8 cellular contexts compared by ENCODE assay signal in the genomic region with DNA sequence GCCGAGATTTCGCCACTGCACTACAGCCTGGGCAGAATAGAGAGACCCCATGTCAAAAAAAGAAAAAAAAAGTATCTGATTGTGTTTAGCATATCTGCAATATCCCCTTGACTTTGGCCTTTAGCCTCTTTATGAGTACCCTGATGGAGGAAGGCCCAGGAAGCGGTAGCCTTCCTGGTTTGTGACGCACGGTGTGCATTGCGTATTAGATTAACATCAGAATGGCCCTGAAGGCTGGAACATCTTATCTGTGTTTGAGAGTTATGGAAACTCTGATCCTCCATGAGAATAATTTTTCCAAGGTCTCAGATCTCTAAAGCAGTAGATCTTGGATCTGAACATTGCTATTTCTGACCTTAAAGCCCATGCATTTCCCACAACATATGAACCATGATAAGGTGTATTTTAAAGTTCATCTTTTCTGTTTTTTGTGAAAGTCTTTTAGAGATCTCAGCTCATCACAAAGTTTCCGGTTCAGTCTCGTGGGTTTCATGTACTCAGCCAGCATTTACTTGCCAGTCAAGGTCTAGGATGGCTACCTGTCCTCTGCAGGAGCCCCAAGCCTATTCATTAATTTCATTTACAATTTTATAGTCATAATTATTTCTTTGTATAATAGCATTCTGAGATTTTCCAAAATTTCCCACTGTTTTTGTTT. TPM values are rescaled to one million over a fixed set of nuclear protein-coding genes. Genes with fewer than 3 reads are reported as not detected.
DNase-seq lines count a peak whose midpoint lies in the region; ATAC-seq and TF ChIP-seq lines count a peak whose summit lies in the region.

No MANE protein-coding gene starts in this region.

- H3K27ac ChIP-seq in SJCRH30 (no peak overlapping the region; the same call in 1 of the 2 replicates), esophagus squamous epithelium (peak overlapping the region; percentile 93 to 96 (median 94)), sigmoid colon (peak overlapping the region; percentile 90 to 93 (median 92))

- peak; percentile 29 for DNase-seq in GM13977 (ENCODE audit: low spot score)
- DNase-seq in SJCRH30: peak in 1 of 2 experiments; percentile 4
- no peak for DNase-seq in esophagus squamous epithelium (lab: John Stamatoyannopoulos, UW)
- DNase-seq in sigmoid colon: no peak
- no peak for DNase-seq in NCI-H69 (lab: John Stamatoyannopoulos, UW)
- no peak for DNase-seq in NK-92 (lab: John Stamatoyannopoulos, UW; ENCODE audit: unreplicated experiment)

- intact Hi-C loops in esophagus squamous epithelium (cut with DNase I): loop anchor here (5.0 kb wide), 1 partner anchor 232 kb away; no protein-coding TSS in a partner anchor
- intact Hi-C loops in sigmoid colon (cut with DNase I): loop anchor here (2.0 to 5.0 kb wide), 2 partner anchors 132 to 336 kb away; partner anchors contain the start of genes RDX and ZC3H12C

- TF ChIP-seq CTCF in GM13977 (IDR thresholded peaks at IDR 0.05; ENCODE audit: extremely low read depth, insufficient read depth, missing control alignments): no peak
- no peak for TF ChIP-seq CTCF in esophagus squamous epithelium (IDR thresholded peaks at IDR 0.05)
- TF ChIP-seq CTCF in sigmoid colon (IDR thresholded peaks at IDR 0.05): no peak

- 68 to 72% methylated on average over 8 of the region's 8 CpGs for WGBS in esophagus squamous epithelium, 2 donors
- 71 to 77% methylated on average over 8 of the region's 8 CpGs for WGBS in sigmoid colon, 2 donors

- H3K27me3 ChIP-seq in SJCRH30 (no peaks in the 10 kb centered on the region), esophagus squamous epithelium (no peaks in the 10 kb centered on the region), sigmoid colon (no peaks in the 10 kb centered on the region)

- TF ChIP-seq POLR2A in esophagus squamous epithelium (IDR thresholded peaks at IDR 0.05) (no peak), sigmoid colon (IDR thresholded peaks at IDR 0.05) (no peak)

- peak overlapping the region; percentile 61 for H3K4me3 ChIP-seq in SJCRH30
- peak overlapping the region; percentile 75 to 90 (median 84) for H3K4me3 ChIP-seq in esophagus squamous epithelium
- peak overlapping the region in 3 of 4 donors; percentile 70 to 80 (median 78) for H3K4me3 ChIP-seq in sigmoid colon

- TF ChIP-seq EP300 in sigmoid colon (IDR thresholded peaks at IDR 0.05): no peak

- H3K36me3 ChIP-seq in SJCRH30 (no peaks in the 10 kb centered on the region), esophagus squamous epithelium (no peaks in the 10 kb centered on the region), sigmoid colon (no peaks in the 10 kb centered on the region)

- H3K4me1 ChIP-seq in SJCRH30 (peaks cover 11% of the 10 kb centered on the region), esophagus squamous epithelium (peaks cover 14 to 43% (median 19%) of the 10 kb centered on the region in 3 donors), sigmoid colon (peaks cover 0 to 36% (median 26%) of the 10 kb centered on the region in 4 donors)

- H3K9me3 ChIP-seq in SJCRH30 (replicated peaks) (no peaks in the 10 kb centered on the region), esophagus squamous epithelium (no peaks in the 10 kb centered on the region), sigmoid colon (no peaks in the 10 kb centered on the region)

- in situ Hi-C loops in GM13977 (cut with MboI; ENCODE audit: low pct_unique_long_range_greater_than_20kb, low sequenced_read_pairs, unreplicated experiment): loop anchor here (25.0 kb wide), 1 partner anchor 1008 kb away; no protein-coding TSS in a partner anchor

- ATAC-seq in GM21447 (IDR thresholded peaks at IDR 0.05; ENCODE audit: unreplicated experiment) (no peak), HG02870 (IDR thresholded peaks at IDR 0.05; ENCODE audit: unreplicated experiment) (no peak)

RNA-seq across cellular contexts. Expression of gene FDX1, which starts 0.7 kb away (rescaled TPM):
- total RNA-seq in SJCRH30 (2014; rRNA removed; shearing (Covaris generic)): 7.1 and 8.3 TPM in 2 replicates
- total RNA-seq in esophagus squamous epithelium (10 to 100 TPM; 13.7 to 22.2 (median 17.5) TPM), sigmoid colon (10 to 100 TPM; 12.5 to 13.8 (median 13.5) TPM)
- polyA plus RNA-seq in sigmoid colon: 10 to 100 TPM; 10.5 to 33.1 (median 24.6) TPM
